In the genomic region with DNA sequence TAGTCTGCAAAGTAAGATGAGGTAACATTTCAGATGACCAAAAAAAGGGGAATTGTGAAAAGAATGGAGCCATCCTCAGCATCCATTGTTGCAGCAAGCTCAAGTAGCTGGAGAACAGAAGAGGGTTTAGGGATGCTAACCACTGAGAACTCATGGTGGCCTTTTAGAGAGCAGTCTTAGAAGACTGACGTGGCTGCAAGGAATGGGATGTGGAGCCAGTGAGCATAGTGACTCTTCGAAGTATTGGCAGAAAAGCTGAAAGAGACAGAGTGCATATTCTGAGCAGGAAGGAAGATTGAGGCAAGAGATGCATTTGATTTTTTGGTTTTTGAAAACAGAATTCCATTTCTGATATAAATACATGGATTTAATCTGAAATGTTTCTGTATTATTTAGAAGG, we compare ENCODE assay signal across 21 cellular contexts.
DNase-seq lines count a peak whose midpoint lies in the region; ATAC-seq, FAIRE-seq and TF ChIP-seq lines count a peak whose summit lies in the region.
"Had no signal": no experiment of that assay in that cellular context is flagged by ENCODE, and none has a peak within 500 bp of the region (broad histone marks: within the 10 kb centered on the region; RNA-seq: fewer than 3 reads in every experiment).

No MANE protein-coding gene starts in this region.

- no peaks in the 10 kb centered on the region for H3K79me1 ChIP-seq in H1 (ENCODE audit: low read depth, low read length)

- H2BK12ac ChIP-seq in H1 (ENCODE audit: low read depth, low read length): no peak overlapping the region

- H3K4me1 Mint-ChIP-seq in CD8-positive, alpha-beta memory T cell: peaks cover 54 to 77% (median 63%) of the 10 kb centered on the region in 3 donors
- H3K4me1 Mint-ChIP-seq in endothelial cell (ENCODE audit: unreplicated experiment): no peaks in the 10 kb centered on the region
- H3K4me1 Mint-ChIP-seq: endodermal cell had no signal

- no peak overlapping the region for H4K5ac ChIP-seq in H1 (ENCODE audit: insufficient read length, low read depth, low read length)

- H4K91ac ChIP-seq in H1 (replicated peaks; ENCODE audit: insufficient read length, low read length): no peak overlapping the region

- H3K23me2 ChIP-seq in H1 (ENCODE audit: low read depth, low read length): no peaks in the 10 kb centered on the region

- DNase-seq in CD8-positive, alpha-beta memory T cell: no peak
- DNase-seq in RKO (ENCODE audit: low spot score) (peak; percentile 1), H1 (ENCODE audit: low read depth in 1 of 2, low spot score in 2 of 2) (no peak), iPS-NIHi11 (ENCODE audit: low spot score) (no peak), endothelial cell (ENCODE audit: low spot score) (no peak), NCI-H2081 treated with DMSO at 0.1 percent for 48 hours (lab: John Stamatoyannopoulos, UW) (no peak), psoas muscle (no peak)
- DNase-seq: amniotic stem cell; central memory CD4-positive, alpha-beta T cell; endodermal cell; foreskin fibroblast; left lung; MG63; NCI-H187 treated with DMSO at 0.1 percent for 48 hours; NCI-H510A; ovary; SK-N-SH; stimulated activated CD4-positive, alpha-beta T cell treated with anti-CD3 and anti-CD28 coated beads, Interleukin-4, amount 100 ng/mL, for 4 hours; transverse colon had no signal

- H3K36me3 Mint-ChIP-seq in CD8-positive, alpha-beta memory T cell: peaks cover 6 to 59% (median 48%) of the 10 kb centered on the region in 3 donors
- no peaks in the 10 kb centered on the region for H3K36me3 Mint-ChIP-seq in endothelial cell (ENCODE audit: low read depth, unreplicated experiment)

- H2BK120ac ChIP-seq in H1 (replicated peaks; ENCODE audit: low read depth, low read length): no peak overlapping the region

- WGBS in H1 (ENCODE audit: extremely low coverage in 1 of 2, insufficient coverage in 1 of 2, insufficient read length in 1 of 2, insufficient replicate concordance in 2 of 2, low coverage in 1 of 2, low lambda C conversion rate in 2 of 2, missing lambda C conversion rate in 1 of 2), 2 experiments: 91% methylated on average over 2 of the region's 2 CpGs; no CpG with 5 or more reads in 1 of the 2 experiments
- 58 to 64% (median 61%) methylated on average over 2 of the region's 2 CpGs for WGBS in psoas muscle, 3 donors

- POLR2A ChIA-PET in CD8-positive, alpha-beta memory T cell (lab: Charles Lee): interaction anchor here (0.9 to 1.5 kb wide), 3 partner anchors 9 to 13 kb away, joined by 3 to 6 read pairs (median 4); no protein-coding TSS in a partner anchor
- POLR2A ChIA-PET in H1 (lab: Charles Lee; ENCODE audit: partially characterized antibody): no interaction called here

- H3K9me3 ChIP-seq in CD8-positive, alpha-beta memory T cell (ENCODE audit: low read length): peaks cover 3% of the 10 kb centered on the region
- H3K9me3 ChIP-seq in H1 (ENCODE audit: insufficient read depth in 2 of 2, low read depth in 1 of 2, low read length in 1 of 2) (no peaks in the 10 kb centered on the region), psoas muscle (no peaks in the 10 kb centered on the region)
- H3K9me3 ChIP-seq: ovary, transverse colon had no signal

- no peaks in the 10 kb centered on the region for H3K79me2 ChIP-seq in ACC112 (ENCODE audit: control insufficient read depth, insufficient read depth, low read length, unreplicated experiment)
- H3K79me2 ChIP-seq in H1 (ENCODE audit: control insufficient read depth in 1 of 2, insufficient read depth in 2 of 2, low read length in 2 of 2): no peaks in the 10 kb centered on the region

- H4K8ac ChIP-seq in H1 (ENCODE audit: extremely low read depth, insufficient read depth, low read length): no peak overlapping the region

- H3K14ac ChIP-seq in H1 (ENCODE audit: insufficient read length): no peak overlapping the region

- no peak overlapping the region for H3K4ac ChIP-seq in H1 (replicated peaks; ENCODE audit: insufficient read length, low read depth, low read length)

- H3K56ac ChIP-seq in H1 (replicated peaks; ENCODE audit: insufficient read length, low read depth, low read length): no peak overlapping the region

- no peak overlapping the region for H3K4me2 ChIP-seq in H1 (ENCODE audit: insufficient read depth in 1 of 2, low read depth in 2 of 2, low read length in 2 of 2)
- H3K4me2 ChIP-seq: SK-N-SH had no signal

- H3K27me3 Mint-ChIP-seq in CD8-positive, alpha-beta memory T cell: no peaks in the 10 kb centered on the region
- H3K27me3 Mint-ChIP-seq in endothelial cell (ENCODE audit: unreplicated experiment): no peaks in the 10 kb centered on the region

- H3K9me3 Mint-ChIP-seq in CD8-positive, alpha-beta memory T cell: peaks cover 0 to 44% (median 26%) of the 10 kb centered on the region in 5 donors
- H3K9me3 Mint-ChIP-seq in endothelial cell (ENCODE audit: unreplicated experiment): no peaks in the 10 kb centered on the region
- H3K9me3 Mint-ChIP-seq: endodermal cell had no signal

- CTCF ChIA-PET in CD8-positive, alpha-beta memory T cell (lab: Charles Lee): interaction anchor here (1.0 to 2.4 kb wide), 5 partner anchors 10 to 335 kb away, joined by 3 to 7 read pairs (median 4); partner anchors contain the start of gene ITGA4
- CTCF ChIA-PET in H1 (lab: Charles Lee; ENCODE audit: partially characterized antibody): interaction anchor here (0.5 to 1.5 kb wide), 3 partner anchors 11 to 89 kb away, joined by 4 to 6 read pairs (median 5); no protein-coding TSS in a partner anchor

- H3K9ac ChIP-seq in H1 (replicated peaks in 1 of 4; ENCODE audit: extremely low read depth in 1 of 4, low read depth in 3 of 4, low read length in 3 of 4): no peak overlapping the region
- H3K9ac ChIP-seq: SK-N-SH had no signal

- no peak for FAIRE-seq in H1 (lab: Jason Lieb, UNC)

- H2AK5ac ChIP-seq in H1 (ENCODE audit: low read depth, low read length): no peak overlapping the region

- no peak for TF ChIP-seq RAD21 in H1 (IDR thresholded peaks at IDR 0.05 in 1 of 2, conservative IDR thresholded peaks at IDR 0.05 in 1 of 2; ENCODE audit: low read depth in 2 of 2, low read length in 2 of 2)

- H2BK20ac ChIP-seq in H1 (ENCODE audit: low read length): no peak overlapping the region

- no peak overlapping the region for H3K23ac ChIP-seq in H1 (ENCODE audit: insufficient read length)

- H3K4me3 Mint-ChIP-seq in CD8-positive, alpha-beta memory T cell: peak overlapping the region; percentile 35 to 83 (median 78)
- no peak overlapping the region for H3K4me3 Mint-ChIP-seq in endothelial cell (ENCODE audit: unreplicated experiment)
- H3K4me3 Mint-ChIP-seq: endodermal cell had no signal

- peaks cover 4% of the 10 kb centered on the region; the same call in 1 of the 2 replicates for H3K36me3 ChIP-seq in ACC112 (ENCODE audit: insufficient read depth, low read length)
- no peaks in the 10 kb centered on the region for H3K36me3 ChIP-seq in CD8-positive, alpha-beta memory T cell (ENCODE audit: insufficient read depth, low read length)
- H3K36me3 ChIP-seq in H1 (ENCODE audit: control insufficient read depth in 2 of 4, insufficient read depth in 4 of 4, low read length in 3 of 4): no peaks in the 10 kb centered on the region
- H3K36me3 ChIP-seq in psoas muscle (ENCODE audit: insufficient read depth in 1 of 2, low read depth in 1 of 2): no peaks in the 10 kb centered on the region
- H3K36me3 ChIP-seq: left lung, MG63, ovary, transverse colon had no signal

- peaks cover 9% of the 10 kb centered on the region for H3K4me1 ChIP-seq in ACC112 (ENCODE audit: control insufficient read depth, insufficient read depth, low read length, unreplicated experiment)
- H3K4me1 ChIP-seq in CD8-positive, alpha-beta memory T cell (ENCODE audit: insufficient read depth, low read length): peaks cover 41% of the 10 kb centered on the region
- no peaks in the 10 kb centered on the region; a peak in 1 of 7 replicates for H3K4me1 ChIP-seq in H1 (replicated peaks in 1 of 4; ENCODE audit: control insufficient read depth in 3 of 4, insufficient read depth in 4 of 4, low read length in 3 of 4)
- no peaks in the 10 kb centered on the region for H3K4me1 ChIP-seq in psoas muscle
- H3K4me1 ChIP-seq: left lung, transverse colon had no signal

- no peak overlapping the region for H2BK5ac ChIP-seq in H1 (ENCODE audit: low read depth, low read length)

- H4K20me1 ChIP-seq in H1 (replicated peaks in 1 of 2; ENCODE audit: control insufficient read depth in 1 of 2, insufficient read depth in 2 of 2, low read length in 2 of 2): no peaks in the 10 kb centered on the region

- no peak overlapping the region for H2BK15ac ChIP-seq in H1 (ENCODE audit: low read length)

- ATAC-seq in psoas muscle: no peak
- ATAC-seq: left lung, Panc1 had no signal

- H3K4me3 ChIP-seq in ACC112 (ENCODE audit: low read depth, low read length): peak overlapping the region; percentile 43
- peak overlapping the region; percentile 33 for H3K4me3 ChIP-seq in CD8-positive, alpha-beta memory T cell (ENCODE audit: low read length)
- no peak overlapping the region for H3K4me3 ChIP-seq in H1 (ENCODE audit: extremely low read depth in 1 of 4, insufficient read depth in 2 of 4, low read depth in 3 of 4, low read length in 4 of 4)
- H3K4me3 ChIP-seq in psoas muscle: no peak overlapping the region
- H3K4me3 ChIP-seq: left lung, MG63, ovary, transverse colon had no signal

- H3K27me3 ChIP-seq in ACC112 (ENCODE audit: insufficient read depth, low read length): no peaks in the 10 kb centered on the region
- no peaks in the 10 kb centered on the region for H3K27me3 ChIP-seq in CD8-positive, alpha-beta memory T cell (ENCODE audit: insufficient read depth, low read length, poor library complexity, severe bottlenecking)
- no peaks in the 10 kb centered on the region for H3K27me3 ChIP-seq in H1 (replicated peaks in 1 of 4; ENCODE audit: control insufficient read depth in 3 of 4, extremely low read depth in 1 of 4, insufficient read depth in 3 of 4, low read length in 3 of 4)
- no peaks in the 10 kb centered on the region for H3K27me3 ChIP-seq in psoas muscle (ENCODE audit: insufficient read depth in 3 of 3, low read length in 2 of 3)
- H3K27me3 ChIP-seq: left lung, MG63, ovary, transverse colon had no signal

- peak overlapping the region; percentile 78 to 96 (median 92) for H3K27ac Mint-ChIP-seq in CD8-positive, alpha-beta memory T cell
- H3K27ac Mint-ChIP-seq in endothelial cell (ENCODE audit: unreplicated experiment): no peak overlapping the region
- H3K27ac Mint-ChIP-seq: endodermal cell had no signal

- TF ChIP-seq CTCF in H1 (IDR thresholded peaks at IDR 0.05; ENCODE audit: control extremely low read depth in 1 of 3, insufficient read depth in 1 of 3, low read depth in 1 of 3, low read length in 3 of 3) (no peak), endothelial cell (IDR thresholded peaks at IDR 0.05; ENCODE audit: unreplicated experiment) (no peak), psoas muscle (IDR thresholded peaks at IDR 0.05) (no peak)

- H2AFZ ChIP-seq in ACC112 (ENCODE audit: low read length, unreplicated experiment): peak overlapping the region; percentile 87
- H2AFZ ChIP-seq in H1 (ENCODE audit: low read length): 0 out of 2 replicates have a peak overlapping the region, but pooled peaks have one; percentile 50

- intact Hi-C loops in psoas muscle (cut with DNase I): no loop called here

- TF ChIP-seq POLR2A in H1 (IDR thresholded peaks at IDR 0.05; ENCODE audit: control extremely low read depth in 1 of 2, low read depth in 2 of 2, low read length in 2 of 2): no peak

- TF ChIP-seq EP300 in H1 (IDR thresholded peaks at IDR 0.05; ENCODE audit: borderline replicate concordance in 1 of 2, low read depth in 2 of 2, low read length in 2 of 2): no peak

- H3K18ac ChIP-seq in H1 (ENCODE audit: extremely low read depth, low read length): no peak overlapping the region

- H3K27ac ChIP-seq in ACC112 (ENCODE audit: low read depth, low read length) (no peak overlapping the region), H1 (ENCODE audit: low read depth, low read length) (no peak overlapping the region), psoas muscle (no peak overlapping the region)
- H3K27ac ChIP-seq in CD8-positive, alpha-beta memory T cell (ENCODE audit: low read depth, low read length): peak overlapping the region; percentile 5
- H3K27ac ChIP-seq: left lung, ovary had no signal

Comparison
In these comparisons a context has a peak if more than half of its experiments do, and no peak if none do; other contexts are left out.
1. H3K4me3 ChIP-seq: peak in ACC112 (single experiment) and CD8-positive, alpha-beta memory T cell (single experiment); none in H1 (0 of 4) and psoas muscle (single experiment).